Comparison of ENCODE assay signal across 8 cellular contexts in genomic region chr12:115871714-115872113, GRCh38.
DNase-seq lines count a peak whose midpoint lies in the region; ATAC-seq and TF ChIP-seq lines count a peak whose summit lies in the region.

No MANE protein-coding gene starts in this region.

- in situ Hi-C loops in G401 (cut with HindIII; ENCODE audit: low sequenced_read_pairs) = no loop called here

- peak overlapping the region; percentile 63 for H3K27ac Mint-ChIP-seq in nephron progenitor cell
- H3K27ac Mint-ChIP-seq in T-helper 2 cell treated with Interferon-gamma antibody and Interleukin-4, amounts not matched to agents 5 μg/mL and 100 μg/mL, for 36 hours = no peak overlapping the region

- DNase-seq in G401 (ENCODE audit: low spot score) = peak; percentile 1
- DNase-seq in NCI-H526 treated with DMSO at 0.1 percent for 48 hours (lab: John Stamatoyannopoulos, UW) = peak; percentile 17
- DNase-seq in dermis blood vessel endothelial cell = peak; percentile 38
- peak; percentile 30 for DNase-seq in nephron progenitor cell
- no peak for DNase-seq in stimulated activated naive CD4-positive, alpha-beta T cell (lab: John Stamatoyannopoulos, UW)
- no peak for DNase-seq in stimulated activated CD4-positive, alpha-beta T cell treated with anti-CD3 and anti-CD28 coated beads, Interleukin-4, amount 100 ng/mL, for 1 hour
- DNase-seq in T-helper 2 cell treated with Interferon-gamma antibody and Interleukin-4, amounts not matched to agents 5 μg/mL and 100 μg/mL, for 36 hours (ENCODE audit: low spot score) = no peak

- peak; percentile 50 for ATAC-seq in HG02798 (IDR thresholded peaks at IDR 0.05; ENCODE audit: poor library complexity, unreplicated experiment)

- no peak overlapping the region for H3K4me3 Mint-ChIP-seq in nephron progenitor cell
- H3K4me3 Mint-ChIP-seq in T-helper 2 cell treated with Interferon-gamma antibody and Interleukin-4, amounts not matched to agents 5 μg/mL and 100 μg/mL, for 36 hours = no peak overlapping the region

- peaks cover 63% of the 10 kb centered on the region for H3K4me1 Mint-ChIP-seq in nephron progenitor cell
- peaks cover 4% of the 10 kb centered on the region for H3K4me1 Mint-ChIP-seq in T-helper 2 cell treated with Interferon-gamma antibody and Interleukin-4, amounts not matched to agents 5 μg/mL and 100 μg/mL, for 36 hours (ENCODE audit: low read depth)

- no peaks in the 10 kb centered on the region for H3K36me3 Mint-ChIP-seq in nephron progenitor cell (ENCODE audit: low read depth)
- no peaks in the 10 kb centered on the region for H3K36me3 Mint-ChIP-seq in T-helper 2 cell treated with Interferon-gamma antibody and Interleukin-4, amounts not matched to agents 5 μg/mL and 100 μg/mL, for 36 hours (ENCODE audit: low read depth)

- peaks cover 11% of the 10 kb centered on the region for H3K27me3 Mint-ChIP-seq in nephron progenitor cell (ENCODE audit: low read depth, poor library complexity)
- H3K27me3 Mint-ChIP-seq in T-helper 2 cell treated with Interferon-gamma antibody and Interleukin-4, amounts not matched to agents 5 μg/mL and 100 μg/mL, for 36 hours (ENCODE audit: low read depth) = peaks cover 15% of the 10 kb centered on the region

- H3K9me3 Mint-ChIP-seq in nephron progenitor cell = peaks cover 20% of the 10 kb centered on the region
- H3K9me3 Mint-ChIP-seq in T-helper 2 cell treated with Interferon-gamma antibody and Interleukin-4, amounts not matched to agents 5 μg/mL and 100 μg/mL, for 36 hours = no peaks in the 10 kb centered on the region

- TF ChIP-seq CTCF in nephron progenitor cell (IDR thresholded peaks at IDR 0.05) = peak; percentile 60

Comparison
In these comparisons a context has a peak if more than half of its experiments do, and no peak if none do; other contexts are left out.
1. DNase-seq: peak in G401 (single experiment), NCI-H526 treated with DMSO at 0.1 percent for 48 hours (single experiment), dermis blood vessel endothelial cell (single experiment) and nephron progenitor cell (single experiment); none in stimulated activated naive CD4-positive, alpha-beta T cell (0 of 6), stimulated activated CD4-positive, alpha-beta T cell treated with anti-CD3 and anti-CD28 coated beads, Interleukin-4, amount 100 ng/mL, for 1 hour (single experiment) and T-helper 2 cell treated with Interferon-gamma antibody and Interleukin-4, amounts not matched to agents 5 μg/mL and 100 μg/mL, for 36 hours (single experiment).